Comparison of ENCODE assay signal across 1 cellular context in the genomic region with DNA sequence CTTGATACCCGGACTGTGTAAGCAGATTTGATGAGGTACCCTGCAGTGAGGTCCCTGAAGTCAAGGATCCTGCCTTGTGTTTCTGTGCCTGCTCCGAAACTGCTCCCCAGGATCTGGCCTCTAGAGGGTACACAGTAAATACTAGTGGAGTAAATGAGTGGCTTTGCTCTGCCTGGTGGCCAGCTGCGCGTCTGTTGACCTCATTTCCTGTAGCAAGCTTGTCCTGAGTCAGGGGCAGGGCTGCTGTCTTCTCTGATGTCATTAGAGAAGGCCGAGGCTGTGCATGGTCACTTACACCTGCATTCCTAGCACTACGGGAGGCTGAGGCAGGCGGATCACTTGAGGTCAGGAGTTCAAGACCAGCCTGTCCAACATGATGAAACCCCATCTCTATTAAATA.
TF ChIP-seq lines count a peak whose summit lies in the region.

No MANE protein-coding gene starts in this region.

TF ChIP-seq in HepG2, 621 proteins besides CTCF, POLR2A, EP300 and RAD21 (continued from another document):
- TF ChIP-seq, protein P1, sequence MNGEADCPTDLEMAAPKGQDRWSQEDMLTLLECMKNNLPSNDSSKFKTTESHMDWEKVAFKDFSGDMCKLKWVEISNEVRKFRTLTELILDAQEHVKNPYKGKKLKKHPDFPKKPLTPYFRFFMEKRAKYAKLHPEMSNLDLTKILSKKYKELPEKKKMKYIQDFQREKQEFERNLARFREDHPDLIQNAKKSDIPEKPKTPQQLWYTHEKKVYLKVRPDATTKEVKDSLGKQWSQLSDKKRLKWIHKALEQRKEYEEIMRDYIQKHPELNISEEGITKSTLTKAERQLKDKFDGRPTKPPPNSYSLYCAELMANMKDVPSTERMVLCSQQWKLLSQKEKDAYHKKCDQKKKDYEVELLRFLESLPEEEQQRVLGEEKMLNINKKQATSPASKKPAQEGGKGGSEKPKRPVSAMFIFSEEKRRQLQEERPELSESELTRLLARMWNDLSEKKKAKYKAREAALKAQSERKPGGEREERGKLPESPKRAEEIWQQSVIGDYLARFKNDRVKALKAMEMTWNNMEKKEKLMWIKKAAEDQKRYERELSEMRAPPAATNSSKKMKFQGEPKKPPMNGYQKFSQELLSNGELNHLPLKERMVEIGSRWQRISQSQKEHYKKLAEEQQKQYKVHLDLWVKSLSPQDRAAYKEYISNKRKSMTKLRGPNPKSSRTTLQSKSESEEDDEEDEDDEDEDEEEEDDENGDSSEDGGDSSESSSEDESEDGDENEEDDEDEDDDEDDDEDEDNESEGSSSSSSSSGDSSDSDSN (CRISPR knock-in tag; IDR thresholded peaks at IDR 0.05): no peak
- TF ChIP-seq SALL2 (CRISPR knock-in tag; IDR thresholded peaks at IDR 0.05): no peak
- no peak for TF ChIP-seq ZNF143 (CRISPR knock-in tag; IDR thresholded peaks at IDR 0.05)
- no peak for TF ChIP-seq ZFP36 (IDR thresholded peaks at IDR 0.05; ENCODE audit: borderline replicate concordance, low read depth, low read length, partially characterized antibody)
- no peak for TF ChIP-seq CHD2 (IDR thresholded peaks at IDR 0.05; ENCODE audit: low read depth, low read length)
- TF ChIP-seq AHR (CRISPR knock-in tag; IDR thresholded peaks at IDR 0.05): no peak
- TF ChIP-seq ZNF382 (CRISPR knock-in tag; IDR thresholded peaks at IDR 0.05; ENCODE audit: borderline replicate concordance): no peak
- no peak for TF ChIP-seq GATAD2A (CRISPR knock-in tag; IDR thresholded peaks at IDR 0.05)
